Comparison of ENCODE assay signal across 1 cellular context in genomic region chr1:13517193-13517812, GRCh38.
TF ChIP-seq lines count a peak whose summit lies in the region.

No MANE protein-coding gene starts in this region.

TF ChIP-seq in K562, 482 proteins besides CTCF, POLR2A, EP300 and RAD21 (continued from another document):
- TF ChIP-seq TSHZ1 (CRISPR knock-in tag; IDR thresholded peaks at IDR 0.05) (no peak), ZNF217 (CRISPR knock-in tag; IDR thresholded peaks at IDR 0.05) (no peak), RBM25 (IDR thresholded peaks at IDR 0.05; ENCODE audit: low read depth, low read length, severe bottlenecking) (peak; percentile 74), SMARCA5 (IDR thresholded peaks at IDR 0.05) (peak; percentile 42; the same call in 1 of the 2 replicates), MYNN (IDR thresholded peaks at IDR 0.05) (no peak), MYNN (CRISPR knock-in tag; IDR thresholded peaks at IDR 0.05) (no peak), BCOR (IDR thresholded peaks at IDR 0.05) (peak; percentile 92), FOSL1 (tag; conservative IDR thresholded peaks at IDR 0.05) (no peak), SMC3 (conservative IDR thresholded peaks at IDR 0.05; ENCODE audit: insufficient read depth, low read depth, low read length) (0 out of 2 replicates have a peak, but pooled peaks have one; percentile 11), ZNF232 (CRISPR knock-in tag; IDR thresholded peaks at IDR 0.05) (no peak), CC2D1A (IDR thresholded peaks at IDR 0.05) (no peak), ARHGAP35 (IDR thresholded peaks at IDR 0.05; ENCODE audit: partially characterized antibody) (no peak), MCM3 (IDR thresholded peaks at IDR 0.05) (no peak), TCF3 (CRISPR knock-in tag; IDR thresholded peaks at IDR 0.05) (no peak), FOXP1 (CRISPR knock-in tag; IDR thresholded peaks at IDR 0.05) (no peak), HNRNPLL (IDR thresholded peaks at IDR 0.05; ENCODE audit: low read depth, low read length, poor library complexity, severe bottlenecking) (peak; percentile 36), MYBL2 (IDR thresholded peaks at IDR 0.05; ENCODE audit: low read depth) (no peak), MYBL2 (CRISPR knock-in tag; IDR thresholded peaks at IDR 0.05; ENCODE audit: borderline replicate concordance) (no peak), ERF (CRISPR knock-in tag; IDR thresholded peaks at IDR 0.05) (no peak), KDM1A (IDR thresholded peaks at IDR 0.05) (peak in 1 of 2 experiments; percentile 83; a peak in 3 of 4 replicates), ADNP (tag; IDR thresholded peaks at IDR 0.05) (peak; percentile 49; the same call in 1 of the 2 replicates), SMARCE1 (IDR thresholded peaks at IDR 0.05) (no peak)
- TF ChIP-seq, protein P1, sequence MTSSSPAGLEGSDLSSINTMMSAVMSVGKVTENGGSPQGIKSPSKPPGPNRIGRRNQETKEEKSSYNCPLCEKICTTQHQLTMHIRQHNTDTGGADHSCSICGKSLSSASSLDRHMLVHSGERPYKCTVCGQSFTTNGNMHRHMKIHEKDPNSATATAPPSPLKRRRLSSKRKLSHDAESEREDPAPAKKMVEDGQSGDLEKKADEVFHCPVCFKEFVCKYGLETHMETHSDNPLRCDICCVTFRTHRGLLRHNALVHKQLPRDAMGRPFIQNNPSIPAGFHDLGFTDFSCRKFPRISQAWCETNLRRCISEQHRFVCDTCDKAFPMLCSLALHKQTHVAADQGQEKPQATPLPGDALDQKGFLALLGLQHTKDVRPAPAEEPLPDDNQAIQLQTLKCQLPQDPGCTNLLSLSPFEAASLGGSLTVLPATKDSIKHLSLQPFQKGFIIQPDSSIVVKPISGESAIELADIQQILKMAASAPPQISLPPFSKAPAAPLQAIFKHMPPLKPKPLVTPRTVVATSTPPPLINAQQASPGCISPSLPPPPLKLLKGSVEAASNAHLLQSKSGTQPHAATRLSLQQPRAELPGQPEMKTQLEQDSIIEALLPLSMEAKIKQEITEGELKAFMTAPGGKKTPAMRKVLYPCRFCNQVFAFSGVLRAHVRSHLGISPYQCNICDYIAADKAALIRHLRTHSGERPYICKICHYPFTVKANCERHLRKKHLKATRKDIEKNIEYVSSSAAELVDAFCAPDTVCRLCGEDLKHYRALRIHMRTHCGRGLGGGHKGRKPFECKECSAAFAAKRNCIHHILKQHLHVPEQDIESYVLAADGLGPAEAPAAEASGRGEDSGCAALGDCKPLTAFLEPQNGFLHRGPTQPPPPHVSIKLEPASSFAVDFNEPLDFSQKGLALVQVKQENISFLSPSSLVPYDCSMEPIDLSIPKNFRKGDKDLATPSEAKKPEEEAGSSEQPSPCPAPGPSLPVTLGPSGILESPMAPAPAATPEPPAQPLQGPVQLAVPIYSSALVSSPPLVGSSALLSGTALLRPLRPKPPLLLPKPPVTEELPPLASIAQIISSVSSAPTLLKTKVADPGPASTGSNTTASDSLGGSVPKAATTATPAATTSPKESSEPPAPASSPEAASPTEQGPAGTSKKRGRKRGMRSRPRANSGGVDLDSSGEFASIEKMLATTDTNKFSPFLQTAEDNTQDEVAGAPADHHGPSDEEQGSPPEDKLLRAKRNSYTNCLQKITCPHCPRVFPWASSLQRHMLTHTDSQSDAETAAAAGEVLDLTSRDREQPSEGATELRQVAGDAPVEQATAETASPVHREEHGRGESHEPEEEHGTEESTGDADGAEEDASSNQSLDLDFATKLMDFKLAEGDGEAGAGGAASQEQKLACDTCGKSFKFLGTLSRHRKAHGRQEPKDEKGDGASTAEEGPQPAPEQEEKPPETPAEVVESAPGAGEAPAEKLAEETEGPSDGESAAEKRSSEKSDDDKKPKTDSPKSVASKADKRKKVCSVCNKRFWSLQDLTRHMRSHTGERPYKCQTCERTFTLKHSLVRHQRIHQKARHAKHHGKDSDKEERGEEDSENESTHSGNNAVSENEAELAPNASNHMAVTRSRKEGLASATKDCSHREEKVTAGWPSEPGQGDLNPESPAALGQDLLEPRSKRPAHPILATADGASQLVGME (CRISPR knock-in tag; IDR thresholded peaks at IDR 0.05), result no peak
- TF ChIP-seq, protein P2, sequence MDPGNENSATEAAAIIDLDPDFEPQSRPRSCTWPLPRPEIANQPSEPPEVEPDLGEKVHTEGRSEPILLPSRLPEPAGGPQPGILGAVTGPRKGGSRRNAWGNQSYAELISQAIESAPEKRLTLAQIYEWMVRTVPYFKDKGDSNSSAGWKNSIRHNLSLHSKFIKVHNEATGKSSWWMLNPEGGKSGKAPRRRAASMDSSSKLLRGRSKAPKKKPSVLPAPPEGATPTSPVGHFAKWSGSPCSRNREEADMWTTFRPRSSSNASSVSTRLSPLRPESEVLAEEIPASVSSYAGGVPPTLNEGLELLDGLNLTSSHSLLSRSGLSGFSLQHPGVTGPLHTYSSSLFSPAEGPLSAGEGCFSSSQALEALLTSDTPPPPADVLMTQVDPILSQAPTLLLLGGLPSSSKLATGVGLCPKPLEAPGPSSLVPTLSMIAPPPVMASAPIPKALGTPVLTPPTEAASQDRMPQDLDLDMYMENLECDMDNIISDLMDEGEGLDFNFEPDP (CRISPR knock-in tag; IDR thresholded peaks at IDR 0.05), result no peak
- TF ChIP-seq, protein P3, sequence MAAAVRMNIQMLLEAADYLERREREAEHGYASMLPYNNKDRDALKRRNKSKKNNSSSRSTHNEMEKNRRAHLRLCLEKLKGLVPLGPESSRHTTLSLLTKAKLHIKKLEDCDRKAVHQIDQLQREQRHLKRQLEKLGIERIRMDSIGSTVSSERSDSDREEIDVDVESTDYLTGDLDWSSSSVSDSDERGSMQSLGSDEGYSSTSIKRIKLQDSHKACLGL (CRISPR knock-in tag; IDR thresholded peaks at IDR 0.05; ENCODE audit: borderline replicate concordance, poor library complexity, severe bottlenecking), result no peak
